8 cellular contexts compared by ENCODE assay signal in genomic region chr17:29568331-29569244, GRCh38.
A peak's percentile ranks its signal among the peaks of the same experiment; 100 is the strongest.
DNase-seq lines count a peak whose midpoint lies in the region; ATAC-seq and TF ChIP-seq lines count a peak whose summit lies in the region.

TP53I13 (plus strand) TSS chr17:29568701; CDS start chr17:29568759, 58 bp downstream.

- H3K4me3 ChIP-seq in GM12865 (ENCODE audit: low read depth, low read length): peak within 1 kb of the TSS; percentile 85
- peak within 1 kb of the TSS; percentile 90 for H3K4me3 ChIP-seq in WERI-Rb-1 (ENCODE audit: low read depth, low read length)

- no peaks in the 10 kb centered on the region for H3K27me3 ChIP-seq in WERI-Rb-1 (ENCODE audit: insufficient read depth, low read depth, severe bottlenecking)

- DNase-seq in GM12865 (ENCODE audit: low read depth) (peak; percentile 93), NCI-H2171 treated with DMSO at 0.1 percent for 48 hours (lab: John Stamatoyannopoulos, UW) (peak; percentile 87), WERI-Rb-1 (peak; percentile 94), T47D (ENCODE audit: low read depth in 1 of 2, low spot score in 1 of 2) (peak; percentile 94 to 97), iPS-NIHi7 (ENCODE audit: extremely low spot score) (peak; percentile 89), putamen (ENCODE audit: low spot score) (no peak)
- peak; percentile 83 to 93 for DNase-seq in stimulated activated CD4-positive, alpha-beta T cell treated with anti-CD3 and anti-CD28 coated beads, Interleukin-12 subunit alpha, Interleukin-12 subunit beta, amount 100 ng/mL, for 24 hours (ENCODE audit: low read depth in 2 of 2)

- ATAC-seq in HG02840 (IDR thresholded peaks at IDR 0.05; ENCODE audit: low FRiP score, unreplicated experiment): peak; percentile 41

- in situ Hi-C loops in T47D (cut with HindIII; ENCODE audit: low pct_unique_long_range_greater_than_20kb, low sequenced_read_pairs): no loop called here

- TF ChIP-seq CTCF in GM12865 (IDR thresholded peaks at IDR 0.05; ENCODE audit: insufficient read depth, low read depth, low read length, missing control alignments) (no peak), WERI-Rb-1 (IDR thresholded peaks at IDR 0.05; ENCODE audit: low read depth, low read length) (no peak)

- H3K27ac ChIP-seq in WERI-Rb-1: peak within 1 kb of the TSS; percentile 93

- H3K9me3 ChIP-seq in WERI-Rb-1 (ENCODE audit: severe bottlenecking): no peaks in the 10 kb centered on the region

- peaks cover 16% of the 10 kb centered on the region for H3K36me3 ChIP-seq in WERI-Rb-1
